Comparison of ENCODE assay signal across 10 cellular contexts in the genomic region with DNA sequence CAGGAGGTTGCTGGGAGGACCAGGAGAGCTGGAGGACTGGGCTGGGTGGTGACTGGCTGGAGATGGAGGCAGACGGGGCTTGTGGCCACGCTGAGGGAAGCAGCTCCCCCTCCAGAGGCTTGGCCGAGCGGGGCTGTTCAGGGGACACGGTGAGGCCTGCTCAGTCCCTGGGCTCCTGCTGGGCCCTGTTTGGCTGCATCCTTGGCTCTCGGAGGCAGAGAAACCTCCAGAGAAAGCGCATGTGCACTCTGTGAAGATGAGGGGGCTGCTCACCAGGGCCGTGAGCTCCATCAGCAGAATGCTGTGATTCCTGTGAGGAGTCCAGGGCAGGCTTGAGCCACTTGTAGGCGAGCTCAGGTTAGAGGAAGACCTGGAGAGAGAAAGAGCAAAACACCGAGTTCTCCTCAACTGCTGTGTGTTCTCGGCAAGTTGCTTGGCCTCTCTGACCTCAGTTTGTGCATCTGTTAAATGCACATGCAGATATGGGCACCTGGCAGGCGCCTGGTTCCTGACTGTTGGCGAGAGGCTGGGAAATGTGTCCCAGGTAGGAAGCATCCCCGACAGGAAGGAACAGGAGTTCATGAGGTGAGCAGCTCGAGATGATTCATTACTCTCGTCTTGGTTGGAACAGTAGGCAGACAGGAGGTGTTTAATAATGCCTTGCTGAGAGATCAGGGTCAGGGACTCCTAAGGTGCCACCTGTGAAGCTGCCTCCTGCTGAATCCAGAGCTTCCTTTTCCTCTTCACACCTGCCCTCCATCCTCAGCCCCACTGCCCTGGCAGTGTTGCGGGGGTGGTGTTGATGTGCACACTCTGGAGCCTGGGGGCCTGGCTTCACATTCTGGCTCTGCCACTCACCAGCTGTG. TPM values are rescaled to one million over a fixed set of nuclear protein-coding genes. Genes with fewer than 3 reads are reported as not detected.
DNase-seq lines count a peak whose midpoint lies in the region; ATAC-seq and TF ChIP-seq lines count a peak whose summit lies in the region.
"Had no signal": no experiment of that assay in that cellular context is flagged by ENCODE, and none has a peak within 500 bp of the region (broad histone marks: within the 10 kb centered on the region; RNA-seq: fewer than 3 reads in every experiment).

No MANE protein-coding gene starts in this region.

- H2BK12ac ChIP-seq in trophoblast cell (ENCODE audit: low read length): peak overlapping the region; percentile 58

- H3K27ac Mint-ChIP-seq in central memory CD8-positive, alpha-beta T cell (ENCODE audit: low read depth): peak overlapping the region; percentile 97
- no peak overlapping the region for H3K27ac Mint-ChIP-seq in Calu3 (ENCODE audit: unreplicated experiment)
- no peak overlapping the region for H3K27ac Mint-ChIP-seq in WTC11

- peaks cover 34% of the 10 kb centered on the region for H3K79me1 ChIP-seq in trophoblast cell (ENCODE audit: low read length)

- H4K12ac ChIP-seq in trophoblast cell (ENCODE audit: low read depth, low read length): no peak overlapping the region

- peaks cover 43% of the 10 kb centered on the region for H3K36me3 ChIP-seq in DND-41 (ENCODE audit: insufficient read depth, low read length)
- no peaks in the 10 kb centered on the region for H3K36me3 ChIP-seq in RWPE2 (ENCODE audit: low read depth)
- H3K36me3 ChIP-seq in trophoblast cell (ENCODE audit: control insufficient read depth in 1 of 2, insufficient read depth in 2 of 2, low read length in 2 of 2): no peaks in the 10 kb centered on the region

- H3K79me2 ChIP-seq in DND-41 (ENCODE audit: insufficient read depth, low read length) (peaks cover 69% of the 10 kb centered on the region), trophoblast cell (ENCODE audit: control insufficient read depth, insufficient read depth, low read length, poor library complexity) (no peaks in the 10 kb centered on the region)
- H3K79me2 ChIP-seq: hepatocyte had no signal

- no peaks in the 10 kb centered on the region for H3K9me3 ChIP-seq in DND-41 (ENCODE audit: insufficient read depth, low read length, severe bottlenecking)
- H3K9me3 ChIP-seq in RWPE2 (ENCODE audit: severe bottlenecking): no peaks in the 10 kb centered on the region
- H3K9me3 ChIP-seq in trophoblast cell (ENCODE audit: insufficient read depth, low read depth, low read length): no peaks in the 10 kb centered on the region

- CTCF ChIA-PET in Calu3 (lab: Charles Lee) (no interaction called here), WTC11 (lab: Charles Lee) (interaction anchor here (0.8 to 9.2 kb wide), 6 partner anchors 15 to 124 kb away, joined by 4 to 124 read pairs (median 5); no protein-coding TSS in a partner anchor)

- H3K27me3 ChIP-seq in DND-41 (ENCODE audit: insufficient read depth, low read length, poor library complexity) (no peaks in the 10 kb centered on the region), RWPE2 (ENCODE audit: insufficient read depth, poor library complexity, severe bottlenecking) (no peaks in the 10 kb centered on the region), trophoblast cell (ENCODE audit: insufficient read depth, low read length) (no peaks in the 10 kb centered on the region)
- H3K27me3 ChIP-seq: hepatocyte had no signal

- H3K4me1 ChIP-seq in DND-41 (ENCODE audit: insufficient read depth, low read length) (peaks cover 85% of the 10 kb centered on the region), RWPE2 (ENCODE audit: insufficient read depth, poor library complexity, severe bottlenecking) (no peaks in the 10 kb centered on the region), trophoblast cell (ENCODE audit: control insufficient read depth in 1 of 2, insufficient read depth in 2 of 2, low read length in 2 of 2) (peaks cover 38 to 55% of the 10 kb centered on the region in 2 experiments)

- peak overlapping the region; percentile 57 for H2AK5ac ChIP-seq in trophoblast cell (ENCODE audit: low read length)

- peak overlapping the region; percentile 62 to 87 for H3K4me3 ChIP-seq in DND-41 (ENCODE audit: low read depth in 1 of 2, low read length in 2 of 2)
- H3K4me3 ChIP-seq in RWPE2 (ENCODE audit: severe bottlenecking): no peak overlapping the region
- H3K4me3 ChIP-seq in trophoblast cell (ENCODE audit: low read depth, low read length): no peak overlapping the region
- H3K4me3 ChIP-seq: hepatocyte had no signal

- H3K23ac ChIP-seq in trophoblast cell (ENCODE audit: low read length): no peak overlapping the region

- H3K4me1 Mint-ChIP-seq in central memory CD8-positive, alpha-beta T cell: peaks cover 93% of the 10 kb centered on the region
- H3K4me1 Mint-ChIP-seq in Calu3 (ENCODE audit: low read depth, unreplicated experiment) (no peaks in the 10 kb centered on the region), WTC11 (peaks cover 19% of the 10 kb centered on the region)

- WGBS in trophoblast cell (ENCODE audit: extremely low coverage, insufficient coverage, insufficient read length): no CpG with 5 or more reads among the region's 17 CpGs

- H3K4ac ChIP-seq in trophoblast cell (ENCODE audit: low read depth, low read length): no peak overlapping the region

- H2AFZ ChIP-seq in DND-41 (ENCODE audit: low read depth, low read length) (peak overlapping the region; percentile 72), trophoblast cell (ENCODE audit: insufficient read depth, low read length, poor library complexity) (peak overlapping the region; percentile 14)
- H2AFZ ChIP-seq: hepatocyte had no signal

- peak overlapping the region; percentile 97 for H3K4me3 Mint-ChIP-seq in central memory CD8-positive, alpha-beta T cell
- no peak overlapping the region for H3K4me3 Mint-ChIP-seq in Calu3 (ENCODE audit: low read depth, unreplicated experiment)
- H3K4me3 Mint-ChIP-seq in WTC11: no peak overlapping the region

- DNase-seq in DND-41 (peak; percentile 37), RWPE2 (ENCODE audit: low spot score) (no peak), trophoblast cell (no peak), DMS79 (lab: John Stamatoyannopoulos, UW) (no peak), Calu3 (no peak), WTC11 (ENCODE audit: low spot score) (no peak), SKM-1 treated with dmso at 0.1 percent for 144 hours (lab: John Stamatoyannopoulos, UW; ENCODE audit: unreplicated experiment) (no peak)
- no peak for DNase-seq in central memory CD8-positive, alpha-beta T cell (ENCODE audit: low spot score in 2 of 2)
- DNase-seq: DMS153 had no signal

- H3K27me3 Mint-ChIP-seq in central memory CD8-positive, alpha-beta T cell: no peaks in the 10 kb centered on the region
- H3K27me3 Mint-ChIP-seq in Calu3 (ENCODE audit: unreplicated experiment) (peaks cover 77% of the 10 kb centered on the region), WTC11 (ENCODE audit: low read depth) (peaks cover 4% of the 10 kb centered on the region)

- ATAC-seq in DND-41 (ENCODE audit: insufficient read depth, low read depth) (no peak), RWPE2 (ENCODE audit: low read depth) (peak; percentile 71), WTC11 (no peak)
- ATAC-seq in central memory CD8-positive, alpha-beta T cell (replicated peaks; ENCODE audit: extremely low read depth, poor library complexity, severe bottlenecking): no peak

- H3K18ac ChIP-seq in trophoblast cell (ENCODE audit: low read length): peak overlapping the region; percentile 9

- H3K9me3 Mint-ChIP-seq in central memory CD8-positive, alpha-beta T cell: no peaks in the 10 kb centered on the region
- H3K9me3 Mint-ChIP-seq in Calu3 (ENCODE audit: low read depth, unreplicated experiment) (no peaks in the 10 kb centered on the region), WTC11 (peaks cover 3% of the 10 kb centered on the region; the same call in 1 of the 2 replicates)

- peak overlapping the region; percentile 77 for H2BK120ac ChIP-seq in trophoblast cell (ENCODE audit: insufficient read depth, low read length, poor library complexity)

- no peak for TF ChIP-seq CTCF in DND-41 (IDR thresholded peaks at IDR 0.05; ENCODE audit: borderline replicate concordance, extremely low read depth, low read length, poor library complexity, severe bottlenecking)
- no peak for TF ChIP-seq CTCF in RWPE2 (IDR thresholded peaks at IDR 0.05; ENCODE audit: poor library complexity, severe bottlenecking)
- no peak for TF ChIP-seq CTCF in Calu3 (IDR thresholded peaks at IDR 0.05; ENCODE audit: unreplicated experiment)
- TF ChIP-seq CTCF in WTC11 (IDR thresholded peaks at IDR 0.05): no peak

- peak overlapping the region; percentile 44 for H2BK5ac ChIP-seq in trophoblast cell (ENCODE audit: low read depth, low read length, poor library complexity)

- intact Hi-C loops in Calu3 (cut with micrococcal nuclease; ENCODE audit: unreplicated experiment): no loop called here

- POLR2A ChIA-PET in WTC11 (lab: Charles Lee): interaction anchor here (1.3 kb wide), 1 partner anchor 12 kb away, joined by 4 read pairs; no protein-coding TSS in a partner anchor

- H3K9ac ChIP-seq in DND-41 (ENCODE audit: low read depth, low read length): peak overlapping the region; percentile 98
- H3K9ac ChIP-seq in trophoblast cell (ENCODE audit: low read length): no peak overlapping the region

- H3K4me2 ChIP-seq in DND-41 (ENCODE audit: insufficient read depth, low read length): peak overlapping the region; percentile 84
- no peak overlapping the region for H3K4me2 ChIP-seq in trophoblast cell (ENCODE audit: low read length)
- H3K4me2 ChIP-seq: hepatocyte had no signal

- peaks cover 5% of the 10 kb centered on the region for H4K20me1 ChIP-seq in DND-41 (ENCODE audit: insufficient read depth, low read length)

- peaks cover 38% of the 10 kb centered on the region for H3K36me3 Mint-ChIP-seq in central memory CD8-positive, alpha-beta T cell (ENCODE audit: insufficient read depth)
- H3K36me3 Mint-ChIP-seq in Calu3 (ENCODE audit: insufficient read depth, unreplicated experiment): no peaks in the 10 kb centered on the region
- 0 out of 2 replicates have a peak, but pooled peaks cover 2% of the 10 kb centered on the region for H3K36me3 Mint-ChIP-seq in WTC11

- no TSS peak for BruUV-seq in Calu3 (replicated peaks; lab: Mats Ljungman, UMichigan)

- H4K8ac ChIP-seq in trophoblast cell (ENCODE audit: low read depth, low read length): peak overlapping the region; percentile 27

- H3K14ac ChIP-seq in trophoblast cell (ENCODE audit: low read length): peak overlapping the region; percentile 13

- H4K91ac ChIP-seq in trophoblast cell (ENCODE audit: low read depth, low read length): peak overlapping the region; percentile 86

- H3K27ac ChIP-seq in DND-41 (ENCODE audit: low read length): peak overlapping the region; percentile 98
- no peak overlapping the region for H3K27ac ChIP-seq in RWPE2 (ENCODE audit: poor library complexity, severe bottlenecking)
- H3K27ac ChIP-seq in trophoblast cell (ENCODE audit: low read depth, low read length): peak overlapping the region; percentile 47
- H3K27ac ChIP-seq: hepatocyte had no signal

TF ChIP-seq in WTC11, 78 proteins besides CTCF, POLR2A, EP300 and RAD21 (continues in another document):
- TF ChIP-seq NFE2L1 (CRISPR knock-in tag; IDR thresholded peaks at IDR 0.05) (no peak), FOXP1 (CRISPR knock-in tag; IDR thresholded peaks at IDR 0.05; ENCODE audit: borderline replicate concordance) (no peak)

RNA-seq across cellular contexts. Expression of a gene that starts 0.9 kb away (rescaled TPM):
- 3.2 and 3.3 TPM in 2 replicates for polyA plus RNA-seq in trophoblast cell (2013)
- total RNA-seq in Calu3 (2022): not detected in 2 replicates
- total RNA-seq in WTC11 (2021): 0.61 to 0.73 TPM (median 0.64 TPM) in 3 replicates

RNA-seq across cellular contexts. Expression of a gene that starts 44.8 kb away (rescaled TPM):
- polyA plus RNA-seq in trophoblast cell (2013): 4.4 TPM in 2 replicates
- total RNA-seq in Calu3 (2022) (6.9 and 8.4 TPM in 2 replicates), WTC11 (2021) (5.2 to 7.9 TPM (median 6.9 TPM) in 3 replicates)

RNA-seq across cellular contexts. Expression of a gene that starts 50.5 kb away (rescaled TPM):
- 40.9 and 41.1 TPM in 2 replicates for polyA plus RNA-seq in trophoblast cell (2013)
- total RNA-seq in Calu3 (2022): 48.7 and 49.1 TPM in 2 replicates
- total RNA-seq in WTC11 (2021): 58.2 to 71.8 TPM (median 70.4 TPM) in 3 replicates

Comparison
In these comparisons a context has a peak if more than half of its experiments do, and no peak if none do; other contexts are left out.
1. H3K4me3 ChIP-seq: peak in DND-41 (2 of 2); none in RWPE2 (single experiment) and trophoblast cell (single experiment).